ENCODE assay signal across 22 cellular contexts in the genomic region with DNA sequence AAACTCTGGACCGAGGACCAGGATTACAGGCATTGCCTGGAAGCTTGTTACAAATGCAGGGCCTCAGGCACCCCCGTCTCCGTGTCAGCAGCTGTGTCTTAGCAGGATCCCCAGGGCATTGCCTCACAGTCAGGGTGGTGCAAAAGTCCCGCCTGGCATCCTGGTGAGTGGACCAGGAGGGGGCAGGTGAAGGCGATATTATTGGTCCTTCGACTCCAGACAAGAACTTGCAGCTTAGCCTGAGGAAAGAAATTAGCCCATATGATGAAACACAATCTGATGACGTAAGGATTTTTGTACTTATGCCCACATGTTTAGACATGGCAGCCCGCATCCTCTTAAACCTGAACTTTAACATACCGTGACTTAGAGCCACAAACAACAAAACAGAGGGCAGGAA. TPM values are rescaled to one million over a fixed set of nuclear protein-coding genes. Genes with fewer than 3 reads are reported as not detected.
DNase-seq lines count a peak whose midpoint lies in the region; ATAC-seq and TF ChIP-seq lines count a peak whose summit lies in the region.
"Had no signal": no experiment of that assay in that cellular context is flagged by ENCODE, and none has a peak within 500 bp of the region (broad histone marks: within the 10 kb centered on the region; RNA-seq: fewer than 3 reads in every experiment).

No MANE protein-coding gene starts in this region.

- H3K27me3 ChIP-seq in Karpas-422 (ENCODE audit: low read length) (no peaks in the 10 kb centered on the region), SJCRH30 (no peaks in the 10 kb centered on the region), parathyroid adenoma (ENCODE audit: control insufficient read depth, insufficient read depth, low read length) (no peaks in the 10 kb centered on the region)
- H3K27me3 ChIP-seq: ascending aorta, suprapubic skin had no signal

- ATAC-seq in HG03520 (IDR thresholded peaks at IDR 0.05; ENCODE audit: unreplicated experiment) (no peak), HG02885 (IDR thresholded peaks at IDR 0.05; ENCODE audit: poor library complexity, unreplicated experiment) (no peak)
- ATAC-seq: naive thymus-derived CD8-positive, alpha-beta T cell; psoas muscle; SK-N-SH treated with all-trans-retinoic acid at 6 μM for 48 hours had no signal

- H3K27me3 Mint-ChIP-seq in type B pancreatic cell: peaks cover 3% of the 10 kb centered on the region
- H3K27me3 Mint-ChIP-seq: naive thymus-derived CD8-positive, alpha-beta T cell had no signal

- H3K27ac ChIP-seq in Karpas-422 (ENCODE audit: low read length) (no peak overlapping the region), SJCRH30 (peak overlapping the region; percentile 19; the same call in 1 of the 2 replicates), parathyroid adenoma (peak overlapping the region; percentile 75)
- H3K27ac ChIP-seq: ascending aorta, C4-2B, psoas muscle, suprapubic skin had no signal

- H3K9me2 ChIP-seq in Karpas-422 (replicated peaks; ENCODE audit: insufficient read depth, low read length): no peaks in the 10 kb centered on the region

- peaks cover 34% of the 10 kb centered on the region for H3K4me1 Mint-ChIP-seq in type B pancreatic cell (ENCODE audit: unreplicated experiment)

- H3K4me1 ChIP-seq in Karpas-422 (ENCODE audit: low read length) (peaks cover 36% of the 10 kb centered on the region), SJCRH30 (peaks cover 15% of the 10 kb centered on the region), parathyroid adenoma (peaks cover 9% of the 10 kb centered on the region)
- H3K4me1 ChIP-seq: ascending aorta, psoas muscle had no signal

- H3K27ac Mint-ChIP-seq in type B pancreatic cell: no peak overlapping the region

- H3K9me3 ChIP-seq in Karpas-422 (ENCODE audit: low read length) (no peaks in the 10 kb centered on the region), SJCRH30 (replicated peaks) (no peaks in the 10 kb centered on the region), parathyroid adenoma (ENCODE audit: control insufficient read depth, low read length) (no peaks in the 10 kb centered on the region)
- H3K9me3 ChIP-seq: ascending aorta, psoas muscle, suprapubic skin had no signal

- H3K79me2 ChIP-seq in Karpas-422 (ENCODE audit: low read length) (no peaks in the 10 kb centered on the region), parathyroid adenoma (no peaks in the 10 kb centered on the region)

- H2AFZ ChIP-seq in Karpas-422 (ENCODE audit: low read length): no peak overlapping the region
- H2AFZ ChIP-seq in parathyroid adenoma: peak overlapping the region; percentile 29

- H3K9ac ChIP-seq in Karpas-422 (ENCODE audit: low read length) (no peak overlapping the region), parathyroid adenoma (no peak overlapping the region)

- TF ChIP-seq CTCF in parathyroid adenoma (IDR thresholded peaks at IDR 0.05) (no peak), type B pancreatic cell (conservative IDR thresholded peaks at IDR 0.05) (no peak)

- H3K36me3 Mint-ChIP-seq in type B pancreatic cell: no peaks in the 10 kb centered on the region
- H3K36me3 Mint-ChIP-seq: naive thymus-derived CD8-positive, alpha-beta T cell had no signal

- no peaks in the 10 kb centered on the region for H4K20me1 ChIP-seq in Karpas-422 (ENCODE audit: insufficient read depth, low read depth, low read length)

- DNase-seq in NCI-H2171 treated with DMSO at 0.1 percent for 48 hours (lab: John Stamatoyannopoulos, UW): peak; percentile 12
- no peak for DNase-seq in NCI-H2171 (lab: John Stamatoyannopoulos, UW)
- DNase-seq in Karpas-422: peak; percentile 60
- peak; percentile 63 to 77 for DNase-seq in SJCRH30
- no peak for DNase-seq in type B pancreatic cell (ENCODE audit: extremely low spot score, unreplicated experiment)
- DNase-seq: activated naive CD4-positive, alpha-beta T cell treated with Interleukin-2 at 50 U/mL for 16 hours; DMS53; hypothalamus; naive thymus-derived CD8-positive, alpha-beta T cell; NCI-H146; NCI-H510A treated with DMSO at 0.1 percent for 48 hours; T1000 had no signal

- no peak overlapping the region for H3K4me3 ChIP-seq in Karpas-422 (ENCODE audit: low read length)
- no peak overlapping the region for H3K4me3 ChIP-seq in SJCRH30
- H3K4me3 ChIP-seq in parathyroid adenoma (ENCODE audit: low read depth, low read length): no peak overlapping the region
- H3K4me3 ChIP-seq: ascending aorta, psoas muscle, suprapubic skin had no signal

- H3K4me3 Mint-ChIP-seq in type B pancreatic cell: no peak overlapping the region
- H3K4me3 Mint-ChIP-seq: naive thymus-derived CD8-positive, alpha-beta T cell had no signal

- H3K36me3 ChIP-seq in Karpas-422 (ENCODE audit: insufficient read depth, low read length): no peaks in the 10 kb centered on the region
- no peaks in the 10 kb centered on the region for H3K36me3 ChIP-seq in SJCRH30
- no peaks in the 10 kb centered on the region for H3K36me3 ChIP-seq in parathyroid adenoma (ENCODE audit: control insufficient read depth, insufficient read depth, low read length)
- H3K36me3 ChIP-seq: ascending aorta, suprapubic skin had no signal

- no peaks in the 10 kb centered on the region for H3K9me3 Mint-ChIP-seq in type B pancreatic cell
- H3K9me3 Mint-ChIP-seq: naive thymus-derived CD8-positive, alpha-beta T cell had no signal

- H3K4me2 ChIP-seq in Karpas-422 (ENCODE audit: low read depth, low read length, poor library complexity, severe bottlenecking): no peak overlapping the region
- H3K4me2 ChIP-seq in parathyroid adenoma (ENCODE audit: low read length): no peak overlapping the region

RNA-seq across cellular contexts. Expression of a gene that starts 40.8 kb away (rescaled TPM):
- total RNA-seq in Karpas-422 (2014; rRNA removed; shearing (Covaris generic); ENCODE audit: low replicate concordance): 0.26 and 0.54 TPM in 2 replicates
- not detected in 2 replicates for total RNA-seq in SJCRH30 (2014; rRNA removed; shearing (Covaris generic))
- total RNA-seq in type B pancreatic cell (ENCODE audit: low replicate concordance): 2.1 and 5.2 TPM in 2 replicates
- total RNA-seq: ascending aorta, LHCN-M2, lung microvascular endothelial cell had no signal

RNA-seq across cellular contexts. Expression of a gene that starts 51.5 kb away (rescaled TPM):
- total RNA-seq in Karpas-422 (2014; rRNA removed; shearing (Covaris generic); ENCODE audit: low replicate concordance): not detected in 2 replicates
- not detected in 2 replicates for total RNA-seq in SJCRH30 (2014; rRNA removed; shearing (Covaris generic))
- total RNA-seq in type B pancreatic cell (ENCODE audit: low replicate concordance): not detected in 2 replicates
- total RNA-seq: LHCN-M2, lung microvascular endothelial cell had no signal

RNA-seq across cellular contexts. Expression of a gene that starts 58.5 kb away (rescaled TPM):
- total RNA-seq in Karpas-422 (2014; rRNA removed; shearing (Covaris generic); ENCODE audit: low replicate concordance): 47.1 and 51.4 TPM in 2 replicates
- not detected in 2 replicates for total RNA-seq in SJCRH30 (2014; rRNA removed; shearing (Covaris generic))
- 24.8 and 44.2 TPM in 2 replicates for total RNA-seq in type B pancreatic cell (ENCODE audit: low replicate concordance)
- total RNA-seq: LHCN-M2 had no signal

RNA-seq across cellular contexts. Expression of a gene that starts 59.3 kb away (rescaled TPM):
- not detected in 2 replicates for total RNA-seq in Karpas-422 (2014; rRNA removed; shearing (Covaris generic); ENCODE audit: low replicate concordance)
- not detected in 2 replicates for total RNA-seq in SJCRH30 (2014; rRNA removed; shearing (Covaris generic))
- 0.74 and 1.3 TPM in 2 replicates for total RNA-seq in type B pancreatic cell (ENCODE audit: low replicate concordance)
- total RNA-seq: ascending aorta, LHCN-M2, lung microvascular endothelial cell had no signal

Comparison
In these comparisons a context has a peak if more than half of its experiments do, and no peak if none do; other contexts are left out.
1. DNase-seq: peak in NCI-H2171 treated with DMSO at 0.1 percent for 48 hours (single experiment), Karpas-422 (single experiment) and SJCRH30 (2 of 2); none in NCI-H2171 (single experiment) and type B pancreatic cell (single experiment).
2. RNA of a gene that starts 58.5 kb away (total RNA-seq): 47.1 to 51.4 TPM in Karpas-422 and 24.8 to 44.2 TPM in type B pancreatic cell; not detected in SJCRH30; every median in the first group is over 10 times any median in the second.